8 cellular contexts compared by ENCODE assay signal in genomic region chr18:67516432-67517223, GRCh38. TPM values are rescaled to one million over a fixed set of nuclear protein-coding genes. Genes with fewer than 3 reads are reported as not detected.
DNase-seq lines count a peak whose midpoint lies in the region; ATAC-seq and TF ChIP-seq lines count a peak whose summit lies in the region.

DSEL (minus strand) TSS chr18:67516720; CDS start chr18:67514608, 2,112 bp downstream.

- H3K27me3 ChIP-seq in AG04450 (ENCODE audit: control insufficient read depth, insufficient read depth, low read length): no peaks in the 10 kb centered on the region

- peak; percentile 90 for DNase-seq in AG04450 (ENCODE audit: low read depth, low spot score)
- DNase-seq in NCI-H345 (lab: John Stamatoyannopoulos, UW): peak; percentile 95
- peak; percentile 95 for DNase-seq in activated CD4-positive, alpha-beta T cell treated with anti-CD3 and anti-CD28 coated beads, Interleukin-2, amount 10 ng/mL, durations not matched to agents 7 days and 5 days
- peak; percentile 98 for DNase-seq in coronary artery (ENCODE audit: low spot score)
- DNase-seq in left colon: peak; percentile 96 to 98
- DNase-seq in stimulated activated CD4-positive, alpha-beta T cell treated with anti-CD3 and anti-CD28 coated beads, Interleukin-1b, Interleukin-23, amount 100 ng/mL, for 1 hour (ENCODE audit: low read depth in 2 of 2): peak; percentile 97 to 100

- H3K36me3 Mint-ChIP-seq in activated CD4-positive, alpha-beta T cell treated with anti-CD3 and anti-CD28 coated beads, Interleukin-2, amount 10 ng/mL, durations not matched to agents 7 days and 5 days (ENCODE audit: low read depth): no peaks in the 10 kb centered on the region

- TF ChIP-seq CTCF in AG04450 (IDR thresholded peaks at IDR 0.05; ENCODE audit: low read depth, low read length): no peak
- no peak for TF ChIP-seq CTCF in coronary artery (IDR thresholded peaks at IDR 0.05)

- peaks cover 15% of the 10 kb centered on the region for H3K4me1 Mint-ChIP-seq in activated CD4-positive, alpha-beta T cell treated with anti-CD3 and anti-CD28 coated beads, Interleukin-2, amount 10 ng/mL, durations not matched to agents 7 days and 5 days

- H3K4me3 ChIP-seq in AG04450 (ENCODE audit: low read depth, low read length): peak within 1 kb of the TSS; percentile 84
- peak within 1 kb of the TSS; percentile 93 for H3K4me3 ChIP-seq in coronary artery

- H3K27me3 Mint-ChIP-seq in activated CD4-positive, alpha-beta T cell treated with anti-CD3 and anti-CD28 coated beads, Interleukin-2, amount 10 ng/mL, durations not matched to agents 7 days and 5 days: peaks cover 50% of the 10 kb centered on the region

- intact Hi-C loops in left colon (cut with DNase I, micrococcal nuclease): no loop called here

- CTCF ChIA-PET in AG04450 (lab: Charles Lee): interaction anchor here (0.6 to 1.7 kb wide), 17 partner anchors 8 to 1377 kb away, joined by 3 to 10 read pairs (median 4); no protein-coding TSS in a partner anchor
- CTCF ChIA-PET in activated CD4-positive, alpha-beta T cell treated with anti-CD3 and anti-CD28 coated beads, Interleukin-2, amount 10 ng/mL, durations not matched to agents 7 days and 5 days (lab: Charles Lee): interaction anchor here (0.7 to 1.8 kb wide), 5 partner anchors 11 to 1221 kb away, joined by 3 to 4 read pairs (median 3); no protein-coding TSS in a partner anchor

- peak within 1 kb of the TSS; percentile 91 for H3K27ac ChIP-seq in AG04450 (ENCODE audit: low read depth, low read length)
- peak within 1 kb of the TSS; percentile 93 to 94 for H3K27ac ChIP-seq in coronary artery

- no peaks in the 10 kb centered on the region; the same call in 1 of the 2 replicates for H3K9me3 ChIP-seq in AG04450 (ENCODE audit: control insufficient read depth, insufficient read depth, low read length)

- H3K27ac Mint-ChIP-seq in activated CD4-positive, alpha-beta T cell treated with anti-CD3 and anti-CD28 coated beads, Interleukin-2, amount 10 ng/mL, durations not matched to agents 7 days and 5 days: peak within 1 kb of the TSS; percentile 46

- no peaks in the 10 kb centered on the region for H3K9me3 Mint-ChIP-seq in activated CD4-positive, alpha-beta T cell treated with anti-CD3 and anti-CD28 coated beads, Interleukin-2, amount 10 ng/mL, durations not matched to agents 7 days and 5 days

- POLR2A ChIA-PET in AG04450 (lab: Yijun Ruan, JAX): interaction anchor here (0.7 to 1.9 kb wide), 8 partner anchors 9 to 978 kb away, joined by 3 to 17 read pairs (median 5); no protein-coding TSS in a partner anchor
- POLR2A ChIA-PET in activated CD4-positive, alpha-beta T cell treated with anti-CD3 and anti-CD28 coated beads, Interleukin-2, amount 10 ng/mL, durations not matched to agents 7 days and 5 days (lab: Charles Lee): interaction anchor here (0.6 kb wide), 1 partner anchor 403 kb away, joined by 3 read pairs; no protein-coding TSS in a partner anchor

- ATAC-seq in GM18907 (IDR thresholded peaks at IDR 0.05; ENCODE audit: unreplicated experiment) (peak; percentile 97), HG03175 (IDR thresholded peaks at IDR 0.05; ENCODE audit: unreplicated experiment) (peak; percentile 94), left colon (peak; percentile 98)

- peak within 1 kb of the TSS; percentile 83 for H3K4me3 Mint-ChIP-seq in activated CD4-positive, alpha-beta T cell treated with anti-CD3 and anti-CD28 coated beads, Interleukin-2, amount 10 ng/mL, durations not matched to agents 7 days and 5 days

RNA-seq across cellular contexts. Expression of gene DSEL, which starts in this region (rescaled TPM):
- 40.0 and 55.2 TPM in 2 replicates for polyA plus RNA-seq in AG04450 (2011; rRNA removed)
- polyA minus RNA-seq in AG04450 (2011; rRNA and poly(A)+ RNA removed): 73.1 and 128 TPM in 2 replicates
- under 1 TPM; 0.10 TPM for total RNA-seq in activated CD4-positive, alpha-beta T cell treated with anti-CD3 and anti-CD28 coated beads, Interleukin-2, amount 10 ng/mL, durations not matched to agents 7 days and 5 days
- total RNA-seq in left colon: 1 to 10 TPM in 1 of 2 donors, under 1 TPM in 1; 0.76 to 2.2 TPM

Comparison
In these comparisons a context has a peak if more than half of its experiments do, and no peak if none do; other contexts are left out.
1. Peak in every context shown above with its lines: DNase-seq, ATAC-seq, H3K4me3 ChIP-seq and H3K27ac ChIP-seq.
2. Peak in DNase-seq in activated CD4-positive, alpha-beta T cell treated with anti-CD3 and anti-CD28 coated beads, Interleukin-2, amount 10 ng/mL, durations not matched to agents 7 days and 5 days; RNA of the gene not detected or under 1 TPM.